22 cellular contexts compared by ENCODE assay signal in genomic region chr10:123141791-123142700, GRCh38. TPM values are rescaled to one million over a fixed set of nuclear protein-coding genes. Genes with fewer than 3 reads are reported as not detected.
DNase-seq lines count a peak whose midpoint lies in the region; ATAC-seq and TF ChIP-seq lines count a peak whose summit lies in the region.
"Had no signal": no experiment of that assay in that cellular context is flagged by ENCODE, and none has a peak within 500 bp of the region (broad histone marks: within the 10 kb centered on the region; RNA-seq: fewer than 3 reads in every experiment).

No MANE protein-coding gene starts in this region.

- H3K4me3 ChIP-seq in left ventricle myocardium inferior = peak overlapping the region; percentile 9
- peak overlapping the region; percentile 15 for H3K4me3 ChIP-seq in NT2/D1 (ENCODE audit: insufficient read length, low read depth)
- H3K4me3 ChIP-seq in esophagus muscularis mucosa = no peak overlapping the region
- H3K4me3 ChIP-seq: A549, upper lobe of right lung had no signal

- no peak for TF ChIP-seq EP300 in esophagus muscularis mucosa (IDR thresholded peaks at IDR 0.05)

- H3K9me3 Mint-ChIP-seq in stimulated activated naive B cell treated with anti-CD40 and anti-IgM and Interleukin-4, amounts not matched to agents 10 μg/mL and 1 μg/mL and 100 μg/mL, for 72 hours = peaks cover 0 to 5% of the 10 kb centered on the region in 2 donors

- no peak overlapping the region for H3K9ac ChIP-seq in NT2/D1 (ENCODE audit: insufficient read length, low read depth)

- H3K4me1 Mint-ChIP-seq in stimulated activated naive B cell treated with anti-CD40 and anti-IgM and Interleukin-4, amounts not matched to agents 10 μg/mL and 1 μg/mL and 100 μg/mL, for 72 hours = peaks cover 25 to 33% of the 10 kb centered on the region in 2 donors

- H3K9me3 ChIP-seq in left ventricle myocardium inferior (replicated peaks) (no peaks in the 10 kb centered on the region), NT2/D1 (ENCODE audit: insufficient read depth, low read length) (no peaks in the 10 kb centered on the region), esophagus muscularis mucosa (no peaks in the 10 kb centered on the region)
- H3K9me3 ChIP-seq: A549, upper lobe of right lung had no signal

- peaks cover 80 to 91% of the 10 kb centered on the region in 2 donors for H3K27me3 Mint-ChIP-seq in stimulated activated naive B cell treated with anti-CD40 and anti-IgM and Interleukin-4, amounts not matched to agents 10 μg/mL and 1 μg/mL and 100 μg/mL, for 72 hours

- peaks cover 1 to 3% of the 10 kb centered on the region in 2 donors for H3K36me3 Mint-ChIP-seq in stimulated activated naive B cell treated with anti-CD40 and anti-IgM and Interleukin-4, amounts not matched to agents 10 μg/mL and 1 μg/mL and 100 μg/mL, for 72 hours

- H3K27me3 ChIP-seq in left ventricle myocardium inferior (ENCODE audit: low read depth) (peaks cover 100% of the 10 kb centered on the region), NT2/D1 (ENCODE audit: insufficient read depth, insufficient read length) (peaks cover 100% of the 10 kb centered on the region), esophagus muscularis mucosa (peaks cover 5 to 100% (median 95%) of the 10 kb centered on the region in 4 donors)

- no peak overlapping the region for H3K4me3 Mint-ChIP-seq in stimulated activated naive B cell treated with anti-CD40 and anti-IgM and Interleukin-4, amounts not matched to agents 10 μg/mL and 1 μg/mL and 100 μg/mL, for 72 hours

- no peak for ATAC-seq in Right ventricle myocardium inferior
- no peak for ATAC-seq in stimulated activated naive B cell treated with anti-CD40 and anti-IgM and Interleukin-4, amounts not matched to agents 10 μg/mL and 1 μg/mL and 100 μg/mL, for 72 hours (replicated peaks)
- ATAC-seq: A549, upper lobe of right lung had no signal

- peak overlapping the region; percentile 32 for H3K27ac Mint-ChIP-seq in stimulated activated naive B cell treated with anti-CD40 and anti-IgM and Interleukin-4, amounts not matched to agents 10 μg/mL and 1 μg/mL and 100 μg/mL, for 72 hours

- H3K4me1 ChIP-seq in left ventricle myocardium inferior = peaks cover 46% of the 10 kb centered on the region
- peaks cover 9% of the 10 kb centered on the region for H3K4me1 ChIP-seq in NT2/D1 (ENCODE audit: insufficient read depth, insufficient read length)
- peaks cover 21 to 65% (median 50%) of the 10 kb centered on the region in 4 donors for H3K4me1 ChIP-seq in esophagus muscularis mucosa

- DNase-seq in left ventricle myocardium inferior (no peak), Right ventricle myocardium inferior (ENCODE audit: missing footprints) (no peak), NT2/D1 (ENCODE audit: low read depth, low spot score) (no peak), esophagus muscularis mucosa (ENCODE audit: extremely low spot score) (peak; percentile 84), NK-92 (lab: John Stamatoyannopoulos, UW; ENCODE audit: unreplicated experiment) (no peak), NCI-H774 (lab: John Stamatoyannopoulos, UW) (no peak)
- DNase-seq in stimulated activated naive B cell treated with anti-CD40 and anti-IgM and Interleukin-4, amounts not matched to agents 10 μg/mL and 1 μg/mL and 100 μg/mL, for 72 hours = no peak
- no peak for DNase-seq in activated effector memory CD4-positive, alpha-beta T cell treated with anti-CD3 and anti-CD28 coated beads, Interleukin-2, amount 50 U/mL, for 16 hours
- DNase-seq: activated CD8-positive, alpha-beta memory T cell treated with anti-CD3 and anti-CD28 coated beads, Interleukin-2, amount 50 U/mL, for 4 hours; activated effector memory CD4-positive, alpha-beta T cell treated with Interleukin-2 at 50 U/mL for 16 hours; effector memory CD4-positive, alpha-beta T cell; mammary epithelial cell; NCI-H1092 treated with DMSO at 0.1 percent for 48 hours; NCI-H2029; NCI-H226; occipital lobe; SIG-M5; stimulated activated CD4-positive, alpha-beta T cell treated with anti-CD3 and anti-CD28 coated beads, Interleukin-12 subunit alpha, Interleukin-12 subunit beta, amount 100 ng/mL, for 4 hours; stimulated activated CD4-positive, alpha-beta T cell treated with anti-CD3 and anti-CD28 coated beads, Interleukin-4, amount 100 ng/mL, for 4 hours; upper lobe of right lung had no signal

- H3K36me3 ChIP-seq in left ventricle myocardium inferior (no peaks in the 10 kb centered on the region), NT2/D1 (ENCODE audit: insufficient read depth, insufficient read length, low read length) (no peaks in the 10 kb centered on the region), esophagus muscularis mucosa (no peaks in the 10 kb centered on the region)
- H3K36me3 ChIP-seq: upper lobe of right lung had no signal

- no peak overlapping the region for H3K27ac ChIP-seq in left ventricle myocardium inferior (replicated peaks)
- H3K27ac ChIP-seq in esophagus muscularis mucosa (replicated peaks in 1 of 4) = no peak overlapping the region
- H3K27ac ChIP-seq: A549, upper lobe of right lung had no signal

- TF ChIP-seq CTCF in left ventricle myocardium inferior (IDR thresholded peaks at IDR 0.05; ENCODE audit: borderline replicate concordance) = no peak
- no peak for TF ChIP-seq CTCF in esophagus muscularis mucosa (IDR thresholded peaks at IDR 0.05)

- intact Hi-C loops in left ventricle myocardium inferior (cut with micrococcal nuclease) = no loop called here
- intact Hi-C loops in Right ventricle myocardium inferior (cut with DNase I) = no loop called here
- intact Hi-C loops in esophagus muscularis mucosa (cut with DNase I) = no loop called here

- WGBS in esophagus muscularis mucosa = 13% methylated on average over 27 of the region's 38 CpGs

- TF ChIP-seq POLR2A in esophagus muscularis mucosa (IDR thresholded peaks at IDR 0.05; ENCODE audit: low read depth) = no peak

RNA-seq across cellular contexts. Expression of gene HMX2, which starts 5.9 kb away (rescaled TPM):
- total RNA-seq in left ventricle myocardium inferior = not detected
- not detected for total RNA-seq in Right ventricle myocardium inferior
- not detected for total RNA-seq in esophagus muscularis mucosa
- total RNA-seq: mammary epithelial cell; occipital lobe; T-helper 1 cell treated with Interleukin-12 subunit alpha and Interleukin-12 subunit beta and Interleukin-4 antibody, amounts not matched to agents 30 ng/mL and 1 ng/mL, for 36 hours; upper lobe of right lung had no signal

RNA-seq across cellular contexts. Expression of gene HMX3, which starts 6.3 kb away (rescaled TPM):
- total RNA-seq in left ventricle myocardium inferior (not detected), Right ventricle myocardium inferior (not detected), esophagus muscularis mucosa (not detected)
- total RNA-seq: occipital lobe; T-helper 1 cell treated with Interleukin-12 subunit alpha and Interleukin-12 subunit beta and Interleukin-4 antibody, amounts not matched to agents 30 ng/mL and 1 ng/mL, for 36 hours; upper lobe of right lung had no signal

RNA-seq across cellular contexts. Expression of gene BUB3, which starts 12.2 kb away (rescaled TPM):
- total RNA-seq in left ventricle myocardium inferior (33.5 TPM), Right ventricle myocardium inferior (37.7 TPM), esophagus muscularis mucosa (10 to 100 TPM; 67.9 to 90.1 (median 78.8) TPM)

Comparison
In these comparisons a context has a peak if more than half of its experiments do, and no peak if none do; other contexts are left out.
1. H3K4me3 ChIP-seq: peak in left ventricle myocardium inferior (single experiment) and NT2/D1 (single experiment); none in esophagus muscularis mucosa (0 of 4).